Comparison of ENCODE assay signal across 1 cellular context in the genomic region with DNA sequence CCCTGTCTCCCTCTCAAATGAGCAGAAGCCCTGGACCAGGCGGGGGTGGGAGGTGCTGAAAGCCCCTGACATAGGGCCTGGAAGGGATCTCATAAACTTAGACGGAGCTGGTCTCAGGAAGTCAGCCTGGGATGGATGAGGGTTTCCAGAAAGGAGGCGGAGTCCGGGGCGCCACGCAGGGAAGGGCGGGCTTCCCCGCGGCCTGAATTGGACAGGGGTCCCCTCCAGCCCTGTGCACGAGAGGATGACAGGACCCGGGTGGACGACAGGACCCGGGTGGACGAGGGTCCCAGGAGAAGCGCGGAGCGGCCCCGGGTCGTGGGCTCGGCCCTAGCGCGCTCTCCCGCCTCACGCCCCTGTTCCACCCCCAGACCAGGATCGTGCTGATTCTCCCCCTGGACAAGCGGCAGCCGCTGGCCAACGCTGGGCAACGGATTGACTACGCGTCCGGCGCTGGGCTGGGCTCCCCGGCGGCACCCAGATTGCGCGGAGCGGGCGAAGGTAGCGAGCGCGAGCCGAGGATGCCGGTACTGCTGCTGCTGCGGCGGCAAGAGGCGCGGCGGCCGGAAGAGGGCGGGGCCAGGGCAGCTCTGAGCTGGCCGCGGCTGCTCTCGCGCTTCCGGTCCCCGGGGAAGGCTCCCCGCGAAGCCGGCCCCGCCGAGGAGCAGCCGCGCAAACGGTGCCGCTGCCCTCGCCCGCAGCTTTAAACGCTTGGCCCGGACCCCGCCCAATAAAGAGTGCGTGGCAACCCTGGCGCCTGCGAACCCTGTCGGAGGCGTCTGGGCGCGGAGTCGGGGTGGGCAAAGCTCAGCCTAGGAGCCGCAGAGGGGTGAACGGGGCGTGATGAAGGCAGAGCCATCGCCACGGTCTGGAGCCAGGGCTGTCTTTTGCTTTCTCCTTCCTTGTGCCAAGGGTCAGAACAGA.
TF ChIP-seq lines count a peak whose summit lies in the region.

No MANE protein-coding gene starts in this region.

TF ChIP-seq in HEK293, 187 proteins besides CTCF, POLR2A, EP300 and RAD21 (continued from another document and continues in another):
- TF ChIP-seq GLI4 (tag by site-specific recombination; IDR thresholded peaks at IDR 0.05) (no peak), ZNF777 (tag by site-specific recombination; IDR thresholded peaks at IDR 0.05; ENCODE audit: borderline replicate concordance) (no peak), EGR2 (tag by site-specific recombination; IDR thresholded peaks at IDR 0.05; ENCODE audit: low read depth) (0 out of 2 replicates have a peak, but pooled peaks have one; percentile 30), ZNF341 (tag by site-specific recombination; IDR thresholded peaks at IDR 0.05; ENCODE audit: low read depth) (peak; percentile 79), ZBTB8A (tag by site-specific recombination; IDR thresholded peaks at IDR 0.05) (peak; percentile 68), KLF16 (tag by site-specific recombination; IDR thresholded peaks at IDR 0.05) (no peak), ZNF621 (tag by site-specific recombination; IDR thresholded peaks at IDR 0.05) (no peak), ZNF561 (tag by site-specific recombination; IDR thresholded peaks at IDR 0.05; ENCODE audit: borderline replicate concordance) (peak; percentile 55; the same call in 1 of the 2 replicates), ZNF76 (tag by site-specific recombination; IDR thresholded peaks at IDR 0.05; ENCODE audit: borderline replicate concordance, low read depth) (peak; percentile 80), ZSCAN30 (tag by site-specific recombination; IDR thresholded peaks at IDR 0.05) (peak; percentile 93), ZNF423 (tag by site-specific recombination; IDR thresholded peaks at IDR 0.05) (no peak), TCF7L2 (IDR thresholded peaks at IDR 0.05; ENCODE audit: borderline replicate concordance, low read depth, low read length) (no peak), ZXDB (tag by site-specific recombination; IDR thresholded peaks at IDR 0.05) (peak; percentile 79), MYNN (tag by site-specific recombination; IDR thresholded peaks at IDR 0.05; ENCODE audit: borderline replicate concordance) (no peak), ZNF791 (tag by site-specific recombination; IDR thresholded peaks at IDR 0.05) (no peak), ZNF585B (tag by site-specific recombination; IDR thresholded peaks at IDR 0.05) (no peak), ZBTB1 (tag by site-specific recombination; IDR thresholded peaks at IDR 0.05) (0 out of 2 replicates have a peak, but pooled peaks have one; percentile 9), ZNF837 (tag by site-specific recombination; IDR thresholded peaks at IDR 0.05) (0 out of 2 replicates have a peak, but pooled peaks have one; percentile 49), ZNF274 (IDR thresholded peaks at IDR 0.05; ENCODE audit: low read length) (no peak), ZNF274 (tag by site-specific recombination; IDR thresholded peaks at IDR 0.05; ENCODE audit: borderline replicate concordance) (no peak), KLF1 (tag by site-specific recombination; IDR thresholded peaks at IDR 0.05) (peak; percentile 17; the same call in 1 of the 2 replicates), SP7 (tag by site-specific recombination; IDR thresholded peaks at IDR 0.05) (peak; percentile 34), HIC1 (tag by site-specific recombination; IDR thresholded peaks at IDR 0.05) (peak; percentile 72), SP2 (tag by site-specific recombination; IDR thresholded peaks at IDR 0.05) (peak; percentile 58), ZNF792 (tag by site-specific recombination; IDR thresholded peaks at IDR 0.05) (no peak), KLF17 (tag by site-specific recombination; IDR thresholded peaks at IDR 0.05) (no peak), ZFP41 (tag by site-specific recombination; IDR thresholded peaks at IDR 0.05; ENCODE audit: borderline replicate concordance) (no peak), ZBTB20 (tag by site-specific recombination; IDR thresholded peaks at IDR 0.05) (0 out of 2 replicates have a peak, but pooled peaks have one; percentile 36), SP3 (tag by site-specific recombination; IDR thresholded peaks at IDR 0.05) (peak; percentile 68), ZNF600 (tag by site-specific recombination; IDR thresholded peaks at IDR 0.05) (peak; percentile 68), YY1 (tag by site-specific recombination; IDR thresholded peaks at IDR 0.05) (0 out of 2 replicates have a peak, but pooled peaks have one; percentile 34), KLF8 (tag by site-specific recombination; IDR thresholded peaks at IDR 0.05) (peak; percentile 72; the same call in 1 of the 2 replicates), ZNF214 (tag by site-specific recombination; IDR thresholded peaks at IDR 0.05; ENCODE audit: borderline replicate concordance) (no peak), ZSCAN23 (tag by site-specific recombination; IDR thresholded peaks at IDR 0.05) (no peak), ZEB2 (tag by site-specific recombination; IDR thresholded peaks at IDR 0.05) (peak; percentile 57; the same call in 1 of the 2 replicates), SCRT1 (tag by site-specific recombination; IDR thresholded peaks at IDR 0.05; ENCODE audit: borderline replicate concordance) (no peak), GLIS2 (tag by site-specific recombination; IDR thresholded peaks at IDR 0.05) (peak; percentile 93), ZNF664 (tag by site-specific recombination; IDR thresholded peaks at IDR 0.05) (no peak), RBAK (tag by site-specific recombination; IDR thresholded peaks at IDR 0.05) (no peak), MEIS1 (CRISPR knock-in tag; IDR thresholded peaks at IDR 0.05; ENCODE audit: borderline replicate concordance) (no peak), ZNF155 (tag by site-specific recombination; IDR thresholded peaks at IDR 0.05) (no peak), ZNF324 (tag by site-specific recombination; IDR thresholded peaks at IDR 0.05) (no peak), ZNF394 (tag by site-specific recombination; IDR thresholded peaks at IDR 0.05; ENCODE audit: borderline replicate concordance) (peak; percentile 43; the same call in 1 of the 2 replicates)
- TF ChIP-seq, protein P1, sequence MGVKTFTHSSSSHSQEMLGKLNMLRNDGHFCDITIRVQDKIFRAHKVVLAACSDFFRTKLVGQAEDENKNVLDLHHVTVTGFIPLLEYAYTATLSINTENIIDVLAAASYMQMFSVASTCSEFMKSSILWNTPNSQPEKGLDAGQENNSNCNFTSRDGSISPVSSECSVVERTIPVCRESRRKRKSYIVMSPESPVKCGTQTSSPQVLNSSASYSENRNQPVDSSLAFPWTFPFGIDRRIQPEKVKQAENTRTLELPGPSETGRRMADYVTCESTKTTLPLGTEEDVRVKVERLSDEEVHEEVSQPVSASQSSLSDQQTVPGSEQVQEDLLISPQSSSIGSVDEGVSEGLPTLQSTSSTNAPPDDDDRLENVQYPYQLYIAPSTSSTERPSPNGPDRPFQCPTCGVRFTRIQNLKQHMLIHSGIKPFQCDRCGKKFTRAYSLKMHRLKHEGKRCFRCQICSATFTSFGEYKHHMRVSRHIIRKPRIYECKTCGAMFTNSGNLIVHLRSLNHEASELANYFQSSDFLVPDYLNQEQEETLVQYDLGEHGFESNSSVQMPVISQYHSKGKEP (tag by site-specific recombination; IDR thresholded peaks at IDR 0.05): peak; percentile 54; the same call in 1 of the 2 replicates
- TF ChIP-seq, protein P2, sequence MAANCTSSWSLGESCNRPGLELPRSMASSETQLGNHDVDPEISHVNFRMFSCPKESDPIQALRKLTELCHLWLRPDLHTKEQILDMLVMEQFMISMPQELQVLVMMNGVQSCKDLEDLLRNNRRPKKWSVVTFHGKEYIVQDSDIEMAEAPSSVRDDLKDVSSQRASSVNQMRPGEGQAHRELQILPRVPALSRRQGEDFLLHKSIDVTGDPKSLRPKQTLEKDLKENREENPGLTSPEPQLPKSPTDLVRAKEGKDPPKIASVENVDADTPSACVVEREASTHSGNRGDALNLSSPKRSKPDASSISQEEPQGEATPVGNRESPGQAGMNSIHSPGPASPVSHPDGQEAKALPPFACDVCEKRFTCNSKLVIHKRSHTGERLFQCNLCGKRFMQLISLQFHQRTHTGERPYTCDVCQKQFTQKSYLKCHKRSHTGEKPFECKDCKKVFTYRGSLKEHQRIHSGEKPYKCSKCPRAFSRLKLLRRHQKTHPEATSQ (tag by site-specific recombination; IDR thresholded peaks at IDR 0.05): no peak; the same call in 1 of the 2 replicates
- TF ChIP-seq, protein P3, sequence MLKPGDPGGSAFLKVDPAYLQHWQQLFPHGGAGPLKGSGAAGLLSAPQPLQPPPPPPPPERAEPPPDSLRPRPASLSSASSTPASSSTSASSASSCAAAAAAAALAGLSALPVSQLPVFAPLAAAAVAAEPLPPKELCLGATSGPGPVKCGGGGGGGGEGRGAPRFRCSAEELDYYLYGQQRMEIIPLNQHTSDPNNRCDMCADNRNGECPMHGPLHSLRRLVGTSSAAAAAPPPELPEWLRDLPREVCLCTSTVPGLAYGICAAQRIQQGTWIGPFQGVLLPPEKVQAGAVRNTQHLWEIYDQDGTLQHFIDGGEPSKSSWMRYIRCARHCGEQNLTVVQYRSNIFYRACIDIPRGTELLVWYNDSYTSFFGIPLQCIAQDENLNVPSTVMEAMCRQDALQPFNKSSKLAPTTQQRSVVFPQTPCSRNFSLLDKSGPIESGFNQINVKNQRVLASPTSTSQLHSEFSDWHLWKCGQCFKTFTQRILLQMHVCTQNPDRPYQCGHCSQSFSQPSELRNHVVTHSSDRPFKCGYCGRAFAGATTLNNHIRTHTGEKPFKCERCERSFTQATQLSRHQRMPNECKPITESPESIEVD (tag by site-specific recombination; IDR thresholded peaks at IDR 0.05): no peak
- TF ChIP-seq, protein P4, sequence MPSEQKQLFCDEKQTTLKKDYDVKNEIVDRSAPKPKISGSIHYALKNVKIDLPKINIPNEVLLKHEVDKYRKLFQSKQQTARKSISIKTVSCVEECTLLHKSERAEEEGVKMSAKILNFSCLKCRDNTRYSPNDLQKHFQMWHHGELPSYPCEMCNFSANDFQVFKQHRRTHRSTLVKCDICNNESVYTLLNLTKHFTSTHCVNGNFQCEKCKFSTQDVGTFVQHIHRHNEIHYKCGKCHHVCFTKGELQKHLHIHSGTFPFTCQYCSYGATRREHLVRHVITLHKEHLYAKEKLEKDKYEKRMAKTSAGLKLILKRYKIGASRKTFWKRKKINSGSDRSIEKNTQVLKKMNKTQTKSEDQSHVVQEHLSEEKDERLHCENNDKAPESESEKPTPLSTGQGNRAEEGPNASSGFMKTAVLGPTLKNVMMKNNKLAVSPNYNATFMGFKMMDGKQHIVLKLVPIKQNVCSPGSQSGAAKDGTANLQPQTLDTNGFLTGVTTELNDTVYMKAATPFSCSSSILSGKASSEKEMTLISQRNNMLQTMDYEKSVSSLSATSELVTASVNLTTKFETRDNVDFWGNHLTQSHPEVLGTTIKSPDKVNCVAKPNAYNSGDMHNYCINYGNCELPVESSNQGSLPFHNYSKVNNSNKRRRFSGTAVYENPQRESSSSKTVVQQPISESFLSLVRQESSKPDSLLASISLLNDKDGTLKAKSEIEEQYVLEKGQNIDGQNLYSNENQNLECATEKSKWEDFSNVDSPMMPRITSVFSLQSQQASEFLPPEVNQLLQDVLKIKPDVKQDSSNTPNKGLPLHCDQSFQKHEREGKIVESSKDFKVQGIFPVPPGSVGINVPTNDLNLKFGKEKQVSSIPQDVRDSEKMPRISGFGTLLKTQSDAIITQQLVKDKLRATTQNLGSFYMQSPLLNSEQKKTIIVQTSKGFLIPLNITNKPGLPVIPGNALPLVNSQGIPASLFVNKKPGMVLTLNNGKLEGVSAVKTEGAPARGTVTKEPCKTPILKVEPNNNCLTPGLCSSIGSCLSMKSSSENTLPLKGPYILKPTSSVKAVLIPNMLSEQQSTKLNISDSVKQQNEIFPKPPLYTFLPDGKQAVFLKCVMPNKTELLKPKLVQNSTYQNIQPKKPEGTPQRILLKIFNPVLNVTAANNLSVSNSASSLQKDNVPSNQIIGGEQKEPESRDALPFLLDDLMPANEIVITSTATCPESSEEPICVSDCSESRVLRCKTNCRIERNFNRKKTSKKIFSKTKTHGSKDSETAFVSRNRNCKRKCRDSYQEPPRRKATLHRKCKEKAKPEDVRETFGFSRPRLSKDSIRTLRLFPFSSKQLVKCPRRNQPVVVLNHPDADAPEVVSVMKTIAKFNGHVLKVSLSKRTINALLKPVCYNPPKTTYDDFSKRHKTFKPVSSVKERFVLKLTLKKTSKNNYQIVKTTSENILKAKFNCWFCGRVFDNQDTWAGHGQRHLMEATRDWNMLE (tag by site-specific recombination; conservative IDR thresholded peaks at IDR 0.05; ENCODE audit: low read depth): no peak
- TF ChIP-seq, protein P5, sequence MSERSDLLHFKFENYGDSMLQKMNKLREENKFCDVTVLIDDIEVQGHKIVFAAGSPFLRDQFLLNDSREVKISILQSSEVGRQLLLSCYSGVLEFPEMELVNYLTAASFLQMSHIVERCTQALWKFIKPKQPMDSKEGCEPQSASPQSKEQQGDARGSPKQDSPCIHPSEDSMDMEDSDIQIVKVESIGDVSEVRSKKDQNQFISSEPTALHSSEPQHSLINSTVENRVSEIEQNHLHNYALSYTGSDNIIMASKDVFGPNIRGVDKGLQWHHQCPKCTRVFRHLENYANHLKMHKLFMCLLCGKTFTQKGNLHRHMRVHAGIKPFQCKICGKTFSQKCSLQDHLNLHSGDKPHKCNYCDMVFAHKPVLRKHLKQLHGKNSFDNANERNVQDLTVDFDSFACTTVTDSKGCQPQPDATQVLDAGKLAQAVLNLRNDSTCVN (tag by site-specific recombination; optimal IDR thresholded peaks at IDR 0.05): peak; percentile 88
